In the genomic region with DNA sequence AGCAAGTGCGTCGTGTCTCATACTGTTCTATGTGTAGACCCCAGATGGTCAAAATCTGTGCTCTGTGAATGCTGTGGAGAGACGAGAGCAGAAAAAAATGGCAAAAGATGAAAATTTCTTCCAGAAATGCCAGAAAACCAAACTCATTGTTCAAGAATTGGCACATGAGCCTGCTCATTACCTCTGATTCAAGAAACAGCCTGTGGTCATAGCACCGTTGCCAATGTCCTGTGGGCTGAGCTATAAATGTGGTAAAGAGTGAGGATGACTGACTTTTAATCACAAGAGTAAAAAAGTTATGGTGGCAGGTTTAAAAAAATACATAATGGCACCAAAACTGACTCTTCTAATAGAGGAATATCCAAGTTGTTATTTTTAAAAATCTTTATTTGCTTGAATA, we compare ENCODE assay signal across 19 cellular contexts.
DNase-seq lines count a peak whose midpoint lies in the region; ATAC-seq and TF ChIP-seq lines count a peak whose summit lies in the region.
"Had no signal": no experiment of that assay in that cellular context is flagged by ENCODE, and none has a peak within 500 bp of the region (broad histone marks: within the 10 kb centered on the region; RNA-seq: fewer than 3 reads in every experiment).

No MANE protein-coding gene starts in this region.

- ATAC-seq in upper lobe of right lung (no peak), psoas muscle (no peak)
- ATAC-seq: HepG2 had no signal

- H3K4me1 ChIP-seq in upper lobe of right lung (no peaks in the 10 kb centered on the region), psoas muscle (no peaks in the 10 kb centered on the region)
- H3K4me1 ChIP-seq: SJSA1 had no signal

- H3K9me3 ChIP-seq in upper lobe of right lung (no peaks in the 10 kb centered on the region), psoas muscle (no peaks in the 10 kb centered on the region)
- H3K9me3 ChIP-seq: SJSA1 had no signal

- H3K36me3 ChIP-seq in upper lobe of right lung, result no peaks in the 10 kb centered on the region
- H3K36me3 ChIP-seq in psoas muscle (ENCODE audit: insufficient read depth in 1 of 2, low read depth in 1 of 2), result no peaks in the 10 kb centered on the region
- H3K36me3 ChIP-seq: SJSA1 had no signal

- DNase-seq in GM04504 (ENCODE audit: low read depth) (peak; percentile 14), NCI-H446 treated with DMSO at 0.1 percent for 48 hours (lab: John Stamatoyannopoulos, UW) (peak; percentile 26), cerebellar cortex (ENCODE audit: low spot score) (peak; percentile 1), myocyte (ENCODE audit: low read depth) (peak; percentile 6), upper lobe of right lung (no peak), NCI-H146 (lab: John Stamatoyannopoulos, UW) (no peak), psoas muscle (no peak)
- DNase-seq: Calu3, DND-41, Kasumi-1, MV-4-11, NCI-H1105, NCI-H1436 treated with DMSO at 0.1 percent for 48 hours, NCI-H1930, NCI-H526, Right ventricle myocardium superior, RPMI8226 had no signal

- TF ChIP-seq CTCF in upper lobe of right lung (IDR thresholded peaks at IDR 0.05) (no peak), psoas muscle (IDR thresholded peaks at IDR 0.05) (no peak)

- H3K27ac ChIP-seq in upper lobe of right lung, result no peak overlapping the region
- no peak overlapping the region for H3K27ac ChIP-seq in psoas muscle
- H3K27ac ChIP-seq: SJSA1 had no signal

- no peak overlapping the region for H3K4me3 ChIP-seq in upper lobe of right lung
- no peak overlapping the region for H3K4me3 ChIP-seq in psoas muscle
- H3K4me3 ChIP-seq: SJSA1 had no signal

- WGBS in psoas muscle, 3 donors, result 77 to 92% (median 80%) methylated on average over 4 of the region's 4 CpGs

- intact Hi-C loops in upper lobe of right lung (cut with DNase I) (no loop called here), psoas muscle (cut with DNase I) (no loop called here)

- H3K27me3 ChIP-seq in upper lobe of right lung, result no peaks in the 10 kb centered on the region
- no peaks in the 10 kb centered on the region for H3K27me3 ChIP-seq in psoas muscle (ENCODE audit: insufficient read depth in 3 of 3, low read length in 2 of 3)
- H3K27me3 ChIP-seq: SJSA1 had no signal

Comparison
In these comparisons a context has a peak if more than half of its experiments do, and no peak if none do; other contexts are left out.
1. DNase-seq: peak in GM04504 (single experiment), NCI-H446 treated with DMSO at 0.1 percent for 48 hours (single experiment), cerebellar cortex (single experiment) and myocyte (single experiment); none in upper lobe of right lung (single experiment), NCI-H146 (single experiment) and psoas muscle (0 of 2).